Comparison of ENCODE assay signal across 26 cellular contexts in genomic region chr14:24993631-24994030, GRCh38. TPM values are rescaled to one million over a fixed set of nuclear protein-coding genes. Genes with fewer than 3 reads are reported as not detected.
"Had no signal": no experiment of that assay in that cellular context is flagged by ENCODE, and none has a peak within 500 bp of the region (broad histone marks: within the 10 kb centered on the region; RNA-seq: fewer than 3 reads in every experiment).

No MANE protein-coding gene starts in this region.

- H3K27ac ChIP-seq: PC-9, SK-N-MC, WERI-Rb-1 had no signal

- DNase-seq: activated CD4-positive, alpha-beta memory T cell treated with anti-CD3 and anti-CD28 coated beads, Interleukin-2, amount 10 ng/mL, durations not matched to agents 7 days and 5 days; activated CD4-positive, alpha-beta T cell treated with anti-CD3 and anti-CD28 coated beads for 36 hours; activated CD4-positive, alpha-beta T cell treated with anti-CD3 and anti-CD28 coated beads, Interleukin-2, amount 50 U/mL, for 1 hour; activated gamma-delta T cell treated with Interleukin-2 at 50 U/mL for 16 hours; activated naive CD4-positive, alpha-beta T cell treated with anti-CD3 and anti-CD28 coated beads, Interleukin-2, amount 10 ng/mL, durations not matched to agents 7 days and 5 days; activated naive CD8-positive, alpha-beta T cell treated with anti-CD3 and anti-CD28 coated beads for 36 hours; activated T-cell treated with anti-CD3 and anti-CD28 coated beads for 4 hours; anterior cingulate cortex; central memory CD4-positive, alpha-beta T cell; NCI-H1092; NCI-H1417 treated with DMSO at 0.1 percent for 48 hours; NCI-H1694; NCI-H2029; NCI-H2107; NCI-H2171 treated with DMSO at 0.1 percent for 48 hours; NCI-H226; NCI-H69; PC-9; T-cell; T-helper 2 cell; T1000; WERI-Rb-1 had no signal

- H3K4me3 ChIP-seq: PC-9, SK-N-MC had no signal

- H3K36me3 ChIP-seq: WERI-Rb-1 had no signal

- ATAC-seq: T-cell had no signal

RNA-seq across cellular contexts. Expression of gene STXBP6, which starts 56.3 kb away (rescaled TPM):
- total RNA-seq: activated CD4-positive, alpha-beta memory T cell treated with anti-CD3 and anti-CD28 coated beads, Interleukin-2, amount 10 ng/mL, durations not matched to agents 7 days and 5 days; activated CD4-positive, alpha-beta T cell treated with anti-CD3 and anti-CD28 coated beads for 36 hours; activated naive CD8-positive, alpha-beta T cell treated with anti-CD3 and anti-CD28 coated beads for 36 hours; activated T-cell treated with anti-CD3 and anti-CD28 coated beads, Interleukin-2, amount 50 U/mL, for 72 hours; activated T-helper 2 cell treated with anti-CD3 and anti-CD28 coated beads, Interferon-gamma antibody, Interleukin-2, Interleukin-4, amounts not matched to agents 10 μg/mL and 5 μg/mL and 100 μg/mL, durations not matched to agents 14 hours and 24 hours and 36 hours; M059J had no signal
